ENCODE assay signal across 16 cellular contexts in the genomic region with DNA sequence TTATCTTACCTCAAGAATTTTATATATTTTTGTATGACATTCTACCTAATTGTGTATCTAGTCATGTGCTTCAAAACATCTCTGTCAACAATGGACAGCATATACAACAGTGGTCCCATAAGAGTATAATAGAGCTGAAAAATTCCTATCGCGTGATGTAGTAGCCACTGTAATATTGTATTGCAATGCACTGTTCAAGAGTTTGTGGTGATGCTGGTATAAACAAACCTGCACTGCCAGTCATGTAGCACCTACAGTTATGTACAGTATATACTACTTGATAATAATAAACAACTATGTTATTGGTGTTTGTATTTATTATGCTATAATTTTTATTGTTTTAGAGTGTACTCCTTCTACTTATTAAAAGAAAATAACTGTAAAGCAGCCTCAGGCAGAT.
"Had no signal": no experiment of that assay in that cellular context is flagged by ENCODE, and none has a peak within 500 bp of the region (broad histone marks: within the 10 kb centered on the region; RNA-seq: fewer than 3 reads in every experiment).

No MANE protein-coding gene starts in this region.

- H3K4me3 ChIP-seq: colonic mucosa, left ventricle myocardium inferior, upper lobe of left lung had no signal

- H3K4me1 ChIP-seq: colonic mucosa, left ventricle myocardium inferior, upper lobe of left lung had no signal

- H3K27me3 ChIP-seq: colonic mucosa, foreskin keratinocyte, neutrophil, upper lobe of left lung had no signal

- H3K27ac ChIP-seq: colonic mucosa, foreskin keratinocyte, left ventricle myocardium inferior, neutrophil, upper lobe of left lung had no signal

- H3K9me3 ChIP-seq: colonic mucosa, neutrophil, upper lobe of left lung had no signal

- DNase-seq: activated CD4-positive, alpha-beta T cell treated with anti-CD3 and anti-CD28 coated beads, Interleukin-2, amount 10 ng/mL, durations not matched to agents 7 days and 5 days; activated CD4-positive, CD25-positive, alpha-beta regulatory T cell; activated CD8-positive, alpha-beta memory T cell treated with anti-CD3 and anti-CD28 coated beads for 24 hours; activated naive CD4-positive, alpha-beta T cell treated with Interleukin-2 at 50 U/mL for 16 hours; colonic mucosa; glutamatergic neuron; left ventricle myocardium inferior; mesendoderm; natural killer cell; small intestine; stimulated activated naive CD8-positive, alpha-beta T cell treated with anti-CD3 and anti-CD28 coated beads, Interleukin-15, amount 100 ng/mL, for 72 hours; SW 1271; upper lobe of left lung had no signal

- H3K36me3 ChIP-seq: colonic mucosa, left ventricle myocardium inferior, neutrophil, upper lobe of left lung had no signal

- ATAC-seq: esophagus mucosa; natural killer cell; stimulated activated naive CD8-positive, alpha-beta T cell treated with anti-CD3 and anti-CD28 coated beads, Interleukin-15, amount 100 ng/mL, for 72 hours had no signal
